ENCODE assay signal across 1 cellular context in the genomic region with DNA sequence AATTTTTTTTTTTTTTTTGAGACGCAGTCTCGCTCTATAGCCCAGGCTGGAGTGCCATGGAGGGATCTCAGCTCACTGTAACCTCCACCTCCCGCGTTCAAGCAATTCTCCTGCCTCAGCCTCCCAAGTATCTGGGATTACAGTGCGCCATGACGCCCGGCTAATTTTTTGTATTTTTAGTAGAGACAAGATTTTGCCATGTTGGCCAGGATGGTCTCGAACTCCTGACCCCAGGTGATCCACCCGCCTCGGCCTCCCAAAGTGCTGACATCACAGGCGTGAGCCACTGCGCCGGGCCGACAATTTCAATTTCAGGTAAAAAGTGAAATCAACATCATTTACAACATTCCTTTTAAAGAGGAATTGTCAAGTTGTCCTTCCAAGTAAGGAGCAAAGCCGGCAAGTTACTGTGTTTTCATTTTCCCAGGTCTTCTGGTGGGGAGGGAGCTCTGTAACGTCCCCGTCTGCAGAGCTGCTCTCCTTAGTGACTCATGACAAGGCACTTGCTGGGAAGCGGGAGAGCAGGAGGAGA.
TF ChIP-seq lines count a peak whose summit lies in the region.

No MANE protein-coding gene starts in this region.

TF ChIP-seq in HepG2, 621 proteins besides CTCF, POLR2A, EP300 and RAD21 (continued from another document and continues in another):
- no peak for TF ChIP-seq MTA1 (CRISPR knock-in tag; IDR thresholded peaks at IDR 0.05; ENCODE audit: borderline replicate concordance)
- no peak for TF ChIP-seq ZNF138 (CRISPR knock-in tag; IDR thresholded peaks at IDR 0.05; ENCODE audit: low read depth)
- TF ChIP-seq GABPA (IDR thresholded peaks at IDR 0.05; ENCODE audit: low read depth, low read length) = no peak
- no peak for TF ChIP-seq GABPA (CRISPR knock-in tag; IDR thresholded peaks at IDR 0.05; ENCODE audit: low read depth)
- TF ChIP-seq LRRFIP1 (CRISPR knock-in tag; conservative IDR thresholded peaks at IDR 0.05) = no peak
- no peak for TF ChIP-seq CCAR2 (optimal IDR thresholded peaks at IDR 0.05; ENCODE audit: low read depth, low read length)
- TF ChIP-seq NFRKB (IDR thresholded peaks at IDR 0.05) = no peak
- TF ChIP-seq ZNF781 (CRISPR knock-in tag; IDR thresholded peaks at IDR 0.05; ENCODE audit: borderline replicate concordance, not compliant biosample characterization) = no peak
- no peak for TF ChIP-seq ZNF704 (CRISPR knock-in tag; IDR thresholded peaks at IDR 0.05; ENCODE audit: borderline replicate concordance)
- no peak for TF ChIP-seq NKX3-1 (CRISPR knock-in tag; IDR thresholded peaks at IDR 0.05)
- no peak for TF ChIP-seq ZNF530 (CRISPR knock-in tag; IDR thresholded peaks at IDR 0.05; ENCODE audit: low read depth)
- TF ChIP-seq CSRNP2 (CRISPR knock-in tag; conservative IDR thresholded peaks at IDR 0.05; ENCODE audit: low read depth) = no peak
- TF ChIP-seq ZNF232 (CRISPR knock-in tag; IDR thresholded peaks at IDR 0.05; ENCODE audit: borderline replicate concordance) = no peak
- TF ChIP-seq MXD1 (CRISPR knock-in tag; IDR thresholded peaks at IDR 0.05) = no peak
- TF ChIP-seq ZNF430 (CRISPR knock-in tag; IDR thresholded peaks at IDR 0.05) = no peak
- no peak for TF ChIP-seq GATAD2A (CRISPR knock-in tag; IDR thresholded peaks at IDR 0.05)
- TF ChIP-seq ISL2 (CRISPR knock-in tag; IDR thresholded peaks at IDR 0.05) = no peak
- no peak for TF ChIP-seq NFE2 (CRISPR knock-in tag; IDR thresholded peaks at IDR 0.05)
- no peak for TF ChIP-seq TRIM24 (CRISPR knock-in tag; IDR thresholded peaks at IDR 0.05)
- no peak for TF ChIP-seq KDM3A (CRISPR knock-in tag; IDR thresholded peaks at IDR 0.05; ENCODE audit: low read depth)
- TF ChIP-seq HOXA3 (CRISPR knock-in tag; IDR thresholded peaks at IDR 0.05) = peak; percentile 30; the same call in 1 of the 2 replicates
- TF ChIP-seq YEATS2 (CRISPR knock-in tag; IDR thresholded peaks at IDR 0.05; ENCODE audit: borderline replicate concordance) = 0 out of 2 replicates have a peak, but pooled peaks have one; percentile 30
- TF ChIP-seq ZFP37 (CRISPR knock-in tag; IDR thresholded peaks at IDR 0.05; ENCODE audit: borderline replicate concordance) = no peak
- TF ChIP-seq ZSCAN29 (CRISPR knock-in tag; conservative IDR thresholded peaks at IDR 0.05) = no peak
- TF ChIP-seq RFX3 (CRISPR knock-in tag; IDR thresholded peaks at IDR 0.05) = no peak
- TF ChIP-seq, protein P1, sequence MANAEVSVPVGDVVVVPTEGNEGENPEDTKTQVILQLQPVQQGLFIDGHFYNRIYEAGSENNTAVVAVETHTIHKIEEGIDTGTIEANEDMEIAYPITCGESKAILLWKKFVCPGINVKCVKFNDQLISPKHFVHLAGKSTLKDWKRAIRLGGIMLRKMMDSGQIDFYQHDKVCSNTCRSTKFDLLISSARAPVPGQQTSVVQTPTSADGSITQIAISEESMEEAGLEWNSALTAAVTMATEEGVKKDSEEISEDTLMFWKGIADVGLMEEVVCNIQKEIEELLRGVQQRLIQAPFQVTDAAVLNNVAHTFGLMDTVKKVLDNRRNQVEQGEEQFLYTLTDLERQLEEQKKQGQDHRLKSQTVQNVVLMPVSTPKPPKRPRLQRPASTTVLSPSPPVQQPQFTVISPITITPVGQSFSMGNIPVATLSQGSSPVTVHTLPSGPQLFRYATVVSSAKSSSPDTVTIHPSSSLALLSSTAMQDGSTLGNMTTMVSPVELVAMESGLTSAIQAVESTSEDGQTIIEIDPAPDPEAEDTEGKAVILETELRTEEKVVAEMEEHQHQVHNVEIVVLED (CRISPR knock-in tag; IDR thresholded peaks at IDR 0.05; ENCODE audit: borderline replicate concordance) = peak; percentile 28; the same call in 1 of the 2 replicates
- TF ChIP-seq ZSCAN21 (CRISPR knock-in tag; IDR thresholded peaks at IDR 0.05; ENCODE audit: borderline replicate concordance) = no peak
- TF ChIP-seq, protein P2, sequence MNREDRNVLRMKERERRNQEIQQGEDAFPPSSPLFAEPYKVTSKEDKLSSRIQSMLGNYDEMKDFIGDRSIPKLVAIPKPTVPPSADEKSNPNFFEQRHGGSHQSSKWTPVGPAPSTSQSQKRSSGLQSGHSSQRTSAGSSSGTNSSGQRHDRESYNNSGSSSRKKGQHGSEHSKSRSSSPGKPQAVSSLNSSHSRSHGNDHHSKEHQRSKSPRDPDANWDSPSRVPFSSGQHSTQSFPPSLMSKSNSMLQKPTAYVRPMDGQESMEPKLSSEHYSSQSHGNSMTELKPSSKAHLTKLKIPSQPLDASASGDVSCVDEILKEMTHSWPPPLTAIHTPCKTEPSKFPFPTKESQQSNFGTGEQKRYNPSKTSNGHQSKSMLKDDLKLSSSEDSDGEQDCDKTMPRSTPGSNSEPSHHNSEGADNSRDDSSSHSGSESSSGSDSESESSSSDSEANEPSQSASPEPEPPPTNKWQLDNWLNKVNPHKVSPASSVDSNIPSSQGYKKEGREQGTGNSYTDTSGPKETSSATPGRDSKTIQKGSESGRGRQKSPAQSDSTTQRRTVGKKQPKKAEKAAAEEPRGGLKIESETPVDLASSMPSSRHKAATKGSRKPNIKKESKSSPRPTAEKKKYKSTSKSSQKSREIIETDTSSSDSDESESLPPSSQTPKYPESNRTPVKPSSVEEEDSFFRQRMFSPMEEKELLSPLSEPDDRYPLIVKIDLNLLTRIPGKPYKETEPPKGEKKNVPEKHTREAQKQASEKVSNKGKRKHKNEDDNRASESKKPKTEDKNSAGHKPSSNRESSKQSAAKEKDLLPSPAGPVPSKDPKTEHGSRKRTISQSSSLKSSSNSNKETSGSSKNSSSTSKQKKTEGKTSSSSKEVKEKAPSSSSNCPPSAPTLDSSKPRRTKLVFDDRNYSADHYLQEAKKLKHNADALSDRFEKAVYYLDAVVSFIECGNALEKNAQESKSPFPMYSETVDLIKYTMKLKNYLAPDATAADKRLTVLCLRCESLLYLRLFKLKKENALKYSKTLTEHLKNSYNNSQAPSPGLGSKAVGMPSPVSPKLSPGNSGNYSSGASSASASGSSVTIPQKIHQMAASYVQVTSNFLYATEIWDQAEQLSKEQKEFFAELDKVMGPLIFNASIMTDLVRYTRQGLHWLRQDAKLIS (CRISPR knock-in tag; IDR thresholded peaks at IDR 0.05) = 0 out of 2 replicates have a peak, but pooled peaks have one; percentile 21
- TF ChIP-seq ZNF274 (CRISPR knock-in tag; IDR thresholded peaks at IDR 0.05) = peak; percentile 71; the same call in 1 of the 2 replicates
- no peak for TF ChIP-seq ZNF12 (CRISPR knock-in tag; IDR thresholded peaks at IDR 0.05)
- TF ChIP-seq AHR (CRISPR knock-in tag; IDR thresholded peaks at IDR 0.05) = no peak
- peak; percentile 34; the same call in 1 of the 2 replicates for TF ChIP-seq CREB1 (IDR thresholded peaks at IDR 0.05)
- TF ChIP-seq CREB1 (CRISPR knock-in tag; IDR thresholded peaks at IDR 0.05) = no peak
- peak; percentile 51 for TF ChIP-seq ZNF18 (CRISPR knock-in tag; IDR thresholded peaks at IDR 0.05; ENCODE audit: insufficient replicate concordance)
- no peak for TF ChIP-seq ZMYM3 (CRISPR knock-in tag; IDR thresholded peaks at IDR 0.05)
- no peak for TF ChIP-seq TCF7L2 (IDR thresholded peaks at IDR 0.05; ENCODE audit: low read depth, low read length)
- TF ChIP-seq REL (CRISPR knock-in tag; conservative IDR thresholded peaks at IDR 0.05) = no peak
- no peak for TF ChIP-seq ZNF558 (CRISPR knock-in tag; IDR thresholded peaks at IDR 0.05; ENCODE audit: borderline replicate concordance)
- TF ChIP-seq REXO4 (CRISPR knock-in tag; IDR thresholded peaks at IDR 0.05; ENCODE audit: borderline replicate concordance) = no peak
- TF ChIP-seq ZNF124 (CRISPR knock-in tag; IDR thresholded peaks at IDR 0.05) = no peak
- TF ChIP-seq, protein P3, sequence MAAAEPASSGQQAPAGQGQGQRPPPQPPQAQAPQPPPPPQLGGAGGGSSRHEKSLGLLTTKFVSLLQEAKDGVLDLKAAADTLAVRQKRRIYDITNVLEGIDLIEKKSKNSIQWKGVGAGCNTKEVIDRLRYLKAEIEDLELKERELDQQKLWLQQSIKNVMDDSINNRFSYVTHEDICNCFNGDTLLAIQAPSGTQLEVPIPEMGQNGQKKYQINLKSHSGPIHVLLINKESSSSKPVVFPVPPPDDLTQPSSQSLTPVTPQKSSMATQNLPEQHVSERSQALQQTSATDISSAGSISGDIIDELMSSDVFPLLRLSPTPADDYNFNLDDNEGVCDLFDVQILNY (CRISPR knock-in tag; conservative IDR thresholded peaks at IDR 0.05) = no peak
- no peak for TF ChIP-seq ZBTB8A (CRISPR knock-in tag; IDR thresholded peaks at IDR 0.05; ENCODE audit: borderline replicate concordance, low read depth)
- peak; percentile 76; the same call in 1 of the 2 replicates for TF ChIP-seq ZNF598 (CRISPR knock-in tag; IDR thresholded peaks at IDR 0.05; ENCODE audit: borderline replicate concordance)
- TF ChIP-seq ZNF350 (CRISPR knock-in tag; IDR thresholded peaks at IDR 0.05; ENCODE audit: borderline replicate concordance, low read depth) = peak; percentile 15; the same call in 1 of the 2 replicates
- no peak for TF ChIP-seq ETV6 (CRISPR knock-in tag; conservative IDR thresholded peaks at IDR 0.05)
- no peak; the same call in 1 of the 2 replicates for TF ChIP-seq THAP11 (CRISPR knock-in tag; IDR thresholded peaks at IDR 0.05)
- 0 out of 2 replicates have a peak, but pooled peaks have one; percentile 18 for TF ChIP-seq ZNF777 (CRISPR knock-in tag; IDR thresholded peaks at IDR 0.05)
- no peak for TF ChIP-seq NR2F2 (IDR thresholded peaks at IDR 0.05; ENCODE audit: borderline replicate concordance, low read depth)
- TF ChIP-seq FOSL2 (CRISPR knock-in tag; IDR thresholded peaks at IDR 0.05) = peak; percentile 42; the same call in 1 of the 2 replicates
